Comparison of ENCODE assay signal across 8 cellular contexts in the genomic region with DNA sequence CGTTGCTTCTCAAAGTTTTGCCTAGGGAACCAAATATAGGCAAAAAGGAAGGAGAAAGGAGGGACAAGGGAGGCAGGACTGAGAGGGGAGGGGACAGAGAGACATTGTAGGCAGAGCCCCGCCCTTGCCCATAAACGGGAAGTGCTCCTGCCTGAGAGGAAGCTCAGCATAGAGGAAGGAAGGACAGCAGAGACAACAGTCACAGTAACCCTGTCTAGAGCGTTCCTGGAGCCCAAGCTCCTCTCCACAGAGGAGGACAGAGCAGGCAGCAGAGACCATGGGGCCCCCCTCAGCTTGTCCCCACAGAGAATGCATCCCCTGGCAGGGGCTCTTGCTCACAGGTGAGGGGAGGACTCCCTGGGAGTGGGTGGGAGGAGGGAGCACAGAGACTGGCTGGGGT. TPM values are rescaled to one million over a fixed set of nuclear protein-coding genes. Genes with fewer than 3 reads are reported as not detected.
DNase-seq lines count a peak whose midpoint lies in the region; ATAC-seq and TF ChIP-seq lines count a peak whose summit lies in the region.

A gene (plus strand): TSS at position 169 of the 400 bp plus-strand sequence. CDS start 109 bp downstream, at position 278.

- no peaks in the 10 kb centered on the region for H3K27me3 ChIP-seq in CD8-positive, alpha-beta memory T cell (ENCODE audit: insufficient read depth, low read length, poor library complexity, severe bottlenecking)
- H3K27me3 ChIP-seq in gastroesophageal sphincter: peaks cover 45% of the 10 kb centered on the region

- H3K27me3 Mint-ChIP-seq in CD8-positive, alpha-beta memory T cell: no peaks in the 10 kb centered on the region
- H3K27me3 Mint-ChIP-seq in T-helper 2 cell treated with Interferon-gamma antibody and Interleukin-4, amounts not matched to agents 5 μg/mL and 100 μg/mL, for 36 hours (ENCODE audit: low read depth): no peaks in the 10 kb centered on the region

- TF ChIP-seq EP300 in gastroesophageal sphincter (IDR thresholded peaks at IDR 0.05): no peak

- peak within 1 kb of the TSS in 7 of 8 donors; percentile 35 to 88 (median 75) for H3K27ac Mint-ChIP-seq in CD8-positive, alpha-beta memory T cell
- H3K27ac Mint-ChIP-seq in T-helper 2 cell treated with Interferon-gamma antibody and Interleukin-4, amounts not matched to agents 5 μg/mL and 100 μg/mL, for 36 hours: peak within 1 kb of the TSS; percentile 86
- H3K27ac Mint-ChIP-seq in stimulated activated effector memory CD8-positive, alpha-beta T cell treated with anti-CD3 and anti-CD28 coated beads, Interleukin-12 subunit alpha, Interleukin-12 subunit beta, amount 100 ng/mL, for 72 hours: peak within 1 kb of the TSS; percentile 96

- H3K4me3 ChIP-seq in CD8-positive, alpha-beta memory T cell (ENCODE audit: low read length): peak within 1 kb of the TSS; percentile 46
- no peak within 1 kb of the TSS for H3K4me3 ChIP-seq in gastroesophageal sphincter

- peaks cover 26 to 28% (median 27%) of the 10 kb centered on the region in 3 donors for H3K4me1 Mint-ChIP-seq in CD8-positive, alpha-beta memory T cell
- peaks cover 23% of the 10 kb centered on the region for H3K4me1 Mint-ChIP-seq in T-helper 2 cell treated with Interferon-gamma antibody and Interleukin-4, amounts not matched to agents 5 μg/mL and 100 μg/mL, for 36 hours (ENCODE audit: low read depth)
- H3K4me1 Mint-ChIP-seq in stimulated activated effector memory CD8-positive, alpha-beta T cell treated with anti-CD3 and anti-CD28 coated beads, Interleukin-12 subunit alpha, Interleukin-12 subunit beta, amount 100 ng/mL, for 72 hours: peaks cover 24% of the 10 kb centered on the region

- no CpG with 5 or more reads among the region's 4 CpGs for WGBS in gastroesophageal sphincter (ENCODE audit: low coverage in 1 of 2), 2 donors

- no peaks in the 10 kb centered on the region for H3K9me3 ChIP-seq in CD8-positive, alpha-beta memory T cell (ENCODE audit: low read length)
- peaks cover 0 to 6% (median 0%) of the 10 kb centered on the region in 3 donors for H3K9me3 ChIP-seq in gastroesophageal sphincter

- no peak for TF ChIP-seq CTCF in gastroesophageal sphincter (IDR thresholded peaks at IDR 0.05)

- no peak within 1 kb of the TSS for H3K27ac ChIP-seq in CD8-positive, alpha-beta memory T cell (ENCODE audit: low read depth, low read length)
- H3K27ac ChIP-seq in gastroesophageal sphincter: peak within 1 kb of the TSS in 1 of 4 donors; percentile 37

- H3K9me3 Mint-ChIP-seq in CD8-positive, alpha-beta memory T cell: peaks cover 0 to 2% (median 0%) of the 10 kb centered on the region in 5 donors
- peaks cover 10% of the 10 kb centered on the region for H3K9me3 Mint-ChIP-seq in T-helper 2 cell treated with Interferon-gamma antibody and Interleukin-4, amounts not matched to agents 5 μg/mL and 100 μg/mL, for 36 hours
- H3K9me3 Mint-ChIP-seq in stimulated activated effector memory CD8-positive, alpha-beta T cell treated with anti-CD3 and anti-CD28 coated beads, Interleukin-12 subunit alpha, Interleukin-12 subunit beta, amount 100 ng/mL, for 72 hours: no peaks in the 10 kb centered on the region

- peak in 1 of 5 donors; percentile 42 for DNase-seq in CD8-positive, alpha-beta memory T cell
- peak; percentile 46 for DNase-seq in T-helper 2 cell treated with Interferon-gamma antibody and Interleukin-4, amounts not matched to agents 5 μg/mL and 100 μg/mL, for 36 hours (ENCODE audit: low spot score)
- peak in 1 of 2 donors; percentile 64 for DNase-seq in stimulated activated effector memory CD8-positive, alpha-beta T cell treated with anti-CD3 and anti-CD28 coated beads, Interleukin-12 subunit alpha, Interleukin-12 subunit beta, amount 100 ng/mL, for 72 hours (ENCODE audit: low spot score in 2 of 2)
- no peak for DNase-seq in NCI-H526 treated with DMSO at 0.1 percent for 48 hours (lab: John Stamatoyannopoulos, UW)
- DNase-seq in D341Med (ENCODE audit: low spot score): no peak

- H3K36me3 Mint-ChIP-seq in CD8-positive, alpha-beta memory T cell: peaks cover 13 to 59% (median 21%) of the 10 kb centered on the region in 3 donors
- peaks cover 52% of the 10 kb centered on the region for H3K36me3 Mint-ChIP-seq in T-helper 2 cell treated with Interferon-gamma antibody and Interleukin-4, amounts not matched to agents 5 μg/mL and 100 μg/mL, for 36 hours (ENCODE audit: low read depth)
- H3K36me3 Mint-ChIP-seq in stimulated activated effector memory CD8-positive, alpha-beta T cell treated with anti-CD3 and anti-CD28 coated beads, Interleukin-12 subunit alpha, Interleukin-12 subunit beta, amount 100 ng/mL, for 72 hours: peaks cover 34% of the 10 kb centered on the region

- CTCF ChIA-PET in CD8-positive, alpha-beta memory T cell (lab: Charles Lee): interaction anchor here (0.9 to 3.7 kb wide), 4 partner anchors 12 to 126 kb away, joined by 4 to 20 read pairs (median 5); no protein-coding TSS in a partner anchor

- H3K4me1 ChIP-seq in CD8-positive, alpha-beta memory T cell (ENCODE audit: insufficient read depth, low read length): peaks cover 20% of the 10 kb centered on the region
- no peaks in the 10 kb centered on the region for H3K4me1 ChIP-seq in gastroesophageal sphincter

- POLR2A ChIA-PET in CD8-positive, alpha-beta memory T cell (lab: Charles Lee): no interaction called here

- peaks cover 37% of the 10 kb centered on the region for H3K36me3 ChIP-seq in CD8-positive, alpha-beta memory T cell (ENCODE audit: insufficient read depth, low read length)
- no peaks in the 10 kb centered on the region for H3K36me3 ChIP-seq in gastroesophageal sphincter

- ATAC-seq in HG02642 (IDR thresholded peaks at IDR 0.05; ENCODE audit: poor library complexity, unreplicated experiment) (peak; percentile 78), gastroesophageal sphincter (peak; percentile 71), GM21619 (IDR thresholded peaks at IDR 0.05; ENCODE audit: unreplicated experiment) (no peak)
- peak; percentile 92 for ATAC-seq in stimulated activated effector memory CD8-positive, alpha-beta T cell treated with anti-CD3 and anti-CD28 coated beads, Interleukin-12 subunit alpha, Interleukin-12 subunit beta, amount 100 ng/mL, for 72 hours

- H3K4me3 Mint-ChIP-seq in CD8-positive, alpha-beta memory T cell: peak within 1 kb of the TSS in 6 of 7 donors; percentile 24 to 85 (median 52)
- peak within 1 kb of the TSS; percentile 83 for H3K4me3 Mint-ChIP-seq in T-helper 2 cell treated with Interferon-gamma antibody and Interleukin-4, amounts not matched to agents 5 μg/mL and 100 μg/mL, for 36 hours
- peak within 1 kb of the TSS; percentile 67 for H3K4me3 Mint-ChIP-seq in stimulated activated effector memory CD8-positive, alpha-beta T cell treated with anti-CD3 and anti-CD28 coated beads, Interleukin-12 subunit alpha, Interleukin-12 subunit beta, amount 100 ng/mL, for 72 hours

- TF ChIP-seq POLR2A in gastroesophageal sphincter (IDR thresholded peaks at IDR 0.05): peak in 1 of 2 donors; percentile 21

RNA-seq across cellular contexts. Expression of the gene that starts here (rescaled TPM):
- 10 to 100 TPM; 26.8 to 29.2 TPM for total RNA-seq in CD8-positive, alpha-beta memory T cell
- polyA plus RNA-seq in CD8-positive, alpha-beta memory T cell: 46.6 TPM
- total RNA-seq in gastroesophageal sphincter: 1 to 10 TPM in 1 of 4 donors, not detected in 3; 4.3 TPM

Comparison
In these comparisons a context has a peak if more than half of its experiments do, and no peak if none do; other contexts are left out.
1. RNA of the gene that starts here (total RNA-seq): 26.8 to 29.2 TPM in CD8-positive, alpha-beta memory T cell; 4.3 TPM in gastroesophageal sphincter; every median in the first group is over 4 times any median in the second.
2. Peak in every context shown above with its lines, with median percentiles within 50 percentile points of each other: H3K27ac Mint-ChIP-seq and H3K4me3 Mint-ChIP-seq.